Comparison of ENCODE assay signal across 10 cellular contexts in genomic region chr5:172858511-172858989, GRCh38. TPM values are rescaled to one million over a fixed set of nuclear protein-coding genes. Genes with fewer than 3 reads are reported as not detected.
DNase-seq lines count a peak whose midpoint lies in the region; ATAC-seq and TF ChIP-seq lines count a peak whose summit lies in the region.
"Had no signal": no experiment of that assay in that cellular context is flagged by ENCODE, and none has a peak within 500 bp of the region (broad histone marks: within the 10 kb centered on the region; RNA-seq: fewer than 3 reads in every experiment).

No MANE protein-coding gene starts in this region.

- ATAC-seq in SK-N-SH treated with all-trans-retinoic acid at 6 μM for 48 hours (no peak), GM21619 (IDR thresholded peaks at IDR 0.05; ENCODE audit: unreplicated experiment) (no peak), GM19023 (IDR thresholded peaks at IDR 0.05; ENCODE audit: unreplicated experiment) (no peak)
- ATAC-seq: T-cell had no signal

- no peaks in the 10 kb centered on the region for H3K9me3 ChIP-seq in SK-N-SH
- no peaks in the 10 kb centered on the region for H3K9me3 ChIP-seq in muscle layer of colon (ENCODE audit: low read length)
- no peaks in the 10 kb centered on the region for H3K9me3 ChIP-seq in tibial nerve

- H3K36me3 ChIP-seq in SK-N-SH (replicated peaks in 1 of 2; ENCODE audit: control insufficient read depth in 1 of 2, insufficient read depth in 2 of 2, low read length in 1 of 2) (peaks cover 0 to 7% of the 10 kb centered on the region in 2 experiments), muscle layer of colon (ENCODE audit: insufficient read depth, low read length) (no peaks in the 10 kb centered on the region), tibial nerve (no peaks in the 10 kb centered on the region)

- TF ChIP-seq EP300 in SK-N-SH (IDR thresholded peaks at IDR 0.05; ENCODE audit: borderline replicate concordance in 1 of 2, low read depth in 1 of 2, low read length in 1 of 2) (no peak), tibial nerve (IDR thresholded peaks at IDR 0.05) (no peak)

- H3K79me2 ChIP-seq in SK-N-SH (ENCODE audit: insufficient read depth): peaks cover 73% of the 10 kb centered on the region

- POLR2A ChIA-PET in SK-N-SH (lab: Yijun Ruan, JAX): interaction anchor here (0.7 kb wide), 1 partner anchor 286 kb away, joined by 3 read pairs; no protein-coding TSS in a partner anchor

- 86% methylated on average over 12 of the region's 12 CpGs for WGBS in SK-N-SH (ENCODE audit: low lambda C conversion rate)
- 57 to 61% methylated on average over 9 to 12 of the region's 12 CpGs for WGBS in tibial nerve, 2 donors

- no peaks in the 10 kb centered on the region for H3K27me3 ChIP-seq in SK-N-SH (ENCODE audit: insufficient read depth)
- H3K27me3 ChIP-seq in muscle layer of colon (ENCODE audit: control insufficient read depth in 1 of 2, insufficient read depth in 2 of 2, low read length in 2 of 2): no peaks in the 10 kb centered on the region
- H3K27me3 ChIP-seq in tibial nerve: no peaks in the 10 kb centered on the region

- H3K9me2 ChIP-seq in SK-N-SH: no peaks in the 10 kb centered on the region

- H2AFZ ChIP-seq in SK-N-SH (ENCODE audit: low read depth): no peak overlapping the region

- DNase-seq in SK-N-SH (no peak), tibial nerve (ENCODE audit: low spot score in 2 of 2) (no peak), GM13976 (ENCODE audit: low spot score) (no peak)
- DNase-seq: activated T-cell treated with anti-CD3 and anti-CD28 coated beads for 4 hours, T-cell had no signal

- H3F3A ChIP-seq in SK-N-SH (replicated peaks; ENCODE audit: insufficient read depth): no peaks in the 10 kb centered on the region

- no peak for TF ChIP-seq RAD21 in SK-N-SH (IDR thresholded peaks at IDR 0.05; ENCODE audit: low read length)

- H3K4me2 ChIP-seq in SK-N-SH: peak overlapping the region; percentile 25; the same call in 1 of the 2 replicates

- H3K27ac ChIP-seq in SK-N-SH (ENCODE audit: low read depth in 2 of 2, low read length in 1 of 2) (peak overlapping the region in 1 of 2 experiments; percentile 72; a peak in 2 of 4 replicates), cingulate gyrus (ENCODE audit: low read depth, low read length) (peak overlapping the region; percentile 67), muscle layer of colon (ENCODE audit: low read depth, low read length) (peak overlapping the region; percentile 97), tibial nerve (peak overlapping the region; percentile 81 to 91 (median 88))

- H3K4me3 ChIP-seq in SK-N-SH (ENCODE audit: low read depth in 2 of 2, low read length in 1 of 2) (no peak overlapping the region), muscle layer of colon (ENCODE audit: low read depth in 1 of 2, low read length in 2 of 2) (no peak overlapping the region), tibial nerve (no peak overlapping the region)

- H3K9ac ChIP-seq in SK-N-SH (peak overlapping the region; percentile 48; the same call in 1 of the 2 replicates), muscle layer of colon (ENCODE audit: low read length) (no peak overlapping the region)

- CTCF ChIA-PET in SK-N-SH (lab: Yijun Ruan, JAX): interaction anchor here (1.6 kb wide), 1 partner anchor 142 kb away, joined by 6 read pairs; no protein-coding TSS in a partner anchor

- TF ChIP-seq CTCF in SK-N-SH (IDR thresholded peaks at IDR 0.05) (no peak), tibial nerve (IDR thresholded peaks at IDR 0.05) (no peak), GM13976 (IDR thresholded peaks at IDR 0.05; ENCODE audit: borderline replicate concordance, control extremely low read depth, extremely low read depth, insufficient read depth, missing control alignments) (no peak)

- H4K20me1 ChIP-seq in SK-N-SH (ENCODE audit: insufficient read depth): no peaks in the 10 kb centered on the region

- peaks cover 20 to 22% of the 10 kb centered on the region in 2 experiments; a peak in 2 of 4 replicates for H3K4me1 ChIP-seq in SK-N-SH (ENCODE audit: control insufficient read depth in 1 of 2, insufficient read depth in 2 of 2, low read depth in 1 of 2, low read length in 1 of 2)
- H3K4me1 ChIP-seq in muscle layer of colon (ENCODE audit: insufficient read depth, low read length): peaks cover 63% of the 10 kb centered on the region
- peaks cover 8 to 93% (median 66%) of the 10 kb centered on the region in 4 donors for H3K4me1 ChIP-seq in tibial nerve

- in situ Hi-C loops in GM13976 (cut with MboI; ENCODE audit: low sequenced_read_pairs, unreplicated experiment): no loop called here

- TF ChIP-seq POLR2A in tibial nerve (IDR thresholded peaks at IDR 0.05): no peak

TF ChIP-seq in SK-N-SH, 30 proteins besides CTCF, POLR2A, EP300 and RAD21 (continues in another document):
- TF ChIP-seq TAF1 (IDR thresholded peaks at IDR 0.05; ENCODE audit: borderline replicate concordance, low read depth, low read length) (no peak), IRF3 (IDR thresholded peaks at IDR 0.05; ENCODE audit: low read depth, low read length) (no peak), FOSL2 (IDR thresholded peaks at IDR 0.05; ENCODE audit: borderline replicate concordance, low read depth) (no peak), MXI1 (IDR thresholded peaks at IDR 0.05; ENCODE audit: low read depth, low read length) (no peak), FOXM1 (IDR thresholded peaks at IDR 0.05; ENCODE audit: low read depth) (no peak), POLR2AphosphoS5 (IDR thresholded peaks at IDR 0.05; ENCODE audit: low read depth, low read length) (no peak), YY1 (IDR thresholded peaks at IDR 0.05; ENCODE audit: low read depth) (no peak), TEAD4 (IDR thresholded peaks at IDR 0.05; ENCODE audit: borderline replicate concordance, insufficient read depth) (no peak)

TF ChIP-seq in SK-N-SH treated with all-trans-retinoic acid at 6 μM for 48 hours, 23 proteins besides CTCF, POLR2A, EP300 and RAD21:
- TF ChIP-seq BACH2 (CRISPR knock-in tag; IDR thresholded peaks at IDR 0.05; ENCODE audit: borderline replicate concordance) (no peak), ARNTL (CRISPR knock-in tag; IDR thresholded peaks at IDR 0.05; ENCODE audit: borderline replicate concordance, low read depth) (no peak), POU6F1 (CRISPR knock-in tag; IDR thresholded peaks at IDR 0.05; ENCODE audit: borderline replicate concordance, low read depth) (no peak), CREB5 (CRISPR knock-in tag; IDR thresholded peaks at IDR 0.05; ENCODE audit: low read depth) (no peak), SNAI2 (CRISPR knock-in tag; IDR thresholded peaks at IDR 0.05) (no peak), ISL1 (CRISPR knock-in tag; IDR thresholded peaks at IDR 0.05) (no peak), ZNF70 (CRISPR knock-in tag; IDR thresholded peaks at IDR 0.05) (no peak), ZNF565 (CRISPR knock-in tag; conservative IDR thresholded peaks at IDR 0.05; ENCODE audit: low read depth) (no peak), ZFP3 (CRISPR knock-in tag; IDR thresholded peaks at IDR 0.05) (no peak)
TF ChIP-seq in SK-N-SH treated with all-trans-retinoic acid at 6 μM for 48 hours: peak in this region for 0.

RNA-seq across cellular contexts. Expression of gene ERGIC1, which starts 24.5 kb away (rescaled TPM):
- 101 and 111 TPM in 2 replicates for polyA plus RNA-seq in SK-N-SH (2012; rRNA removed)
- 69.4 and 95.6 TPM in 2 replicates for polyA plus RNA-seq in SK-N-SH (2012; cell fraction: cytosol; rRNA removed)
- 40.7 and 61.0 TPM in 2 replicates for polyA plus RNA-seq in SK-N-SH (2012; cell fraction: nucleus; rRNA removed)
- 100 to 1,000 TPM in 2 of 4 donors, 10 to 100 TPM in 2; 60.9 to 123 (median 99.3) TPM for total RNA-seq in tibial nerve
